In the genomic region with DNA sequence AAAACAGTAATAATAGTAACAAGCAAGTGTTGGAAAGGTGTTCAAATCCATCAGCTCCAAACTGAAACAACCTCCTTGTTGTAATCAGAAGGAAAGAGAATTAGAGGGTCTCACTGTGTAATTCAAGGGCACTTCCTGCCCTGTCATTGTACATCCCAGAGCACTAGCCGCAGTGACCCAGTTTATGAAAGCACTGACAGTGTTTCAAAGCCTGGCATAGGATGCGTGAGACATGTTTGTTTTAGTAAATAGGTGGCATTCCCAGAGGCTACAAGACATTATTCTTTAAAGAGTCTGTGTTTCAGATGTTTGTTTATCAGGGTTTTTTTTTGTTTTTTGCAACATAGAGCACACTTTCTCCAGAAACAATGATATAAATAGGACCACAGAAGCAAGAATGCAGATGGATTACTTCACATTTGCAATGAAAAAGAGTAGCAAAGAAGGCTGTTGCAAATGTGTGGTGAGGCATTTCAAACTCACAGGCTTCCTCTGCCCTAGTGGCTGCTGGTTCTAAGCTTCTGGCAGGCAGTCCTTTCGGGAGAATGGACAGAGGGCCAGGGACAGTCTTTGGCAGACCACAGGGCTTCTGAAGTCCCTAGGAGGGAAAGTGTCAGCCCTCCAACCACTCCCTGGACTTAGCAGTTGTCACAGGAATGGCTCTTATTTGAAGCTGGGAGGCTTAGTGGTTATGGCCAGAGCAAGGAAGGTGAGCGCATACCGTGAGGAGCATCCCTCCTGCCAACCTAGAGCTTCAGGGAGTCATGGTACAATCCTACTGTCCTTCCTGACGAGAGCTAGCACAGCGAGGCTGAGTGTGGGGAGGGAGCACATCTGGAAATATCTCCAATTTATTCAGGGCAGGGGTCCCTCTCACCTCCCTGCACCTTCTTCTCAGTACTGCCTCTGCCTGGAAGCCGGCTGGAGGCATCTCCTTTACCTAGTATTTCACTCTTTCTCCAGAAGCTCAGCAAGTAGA, we compare ENCODE assay signal across 8 cellular contexts.
DNase-seq lines count a peak whose midpoint lies in the region; ATAC-seq and TF ChIP-seq lines count a peak whose summit lies in the region.

No MANE protein-coding gene starts in this region.

- H3K4me1 ChIP-seq in Loucy (ENCODE audit: insufficient read depth, low read length, poor library complexity, severe bottlenecking), result peaks cover 25% of the 10 kb centered on the region

- peak overlapping the region; percentile 88 for H2AFZ ChIP-seq in Loucy (ENCODE audit: low read length)

- H3K4me2 ChIP-seq in Loucy (ENCODE audit: low read depth, low read length, poor library complexity, severe bottlenecking), result peak overlapping the region; percentile 63

- H4K20me1 ChIP-seq in Loucy (ENCODE audit: insufficient read depth, low read length, poor library complexity, severe bottlenecking), result no peaks in the 10 kb centered on the region

- H3K4me3 ChIP-seq in Loucy (ENCODE audit: low read length, poor library complexity, severe bottlenecking), result peak overlapping the region; percentile 60

- ATAC-seq in GM19324 (IDR thresholded peaks at IDR 0.05; ENCODE audit: low FRiP score, unreplicated experiment), result peak; percentile 26

- DNase-seq in AG08395 (ENCODE audit: low spot score) (peak; percentile 51), globus pallidus (ENCODE audit: low spot score) (peak; percentile 59), NCI-H2196 treated with DMSO at 0.1 percent for 48 hours (lab: John Stamatoyannopoulos, UW; ENCODE audit: unreplicated experiment) (no peak), GOT3 (lab: John Stamatoyannopoulos, UW) (no peak), DMS79 treated with DMSO at 0.1 percent for 48 hours (lab: John Stamatoyannopoulos, UW) (no peak), NCI-H526 (lab: John Stamatoyannopoulos, UW) (no peak)

- no peaks in the 10 kb centered on the region for H3K79me2 ChIP-seq in Loucy (ENCODE audit: insufficient read depth, low read length)

- H3K9me3 ChIP-seq in Loucy (ENCODE audit: insufficient read depth, low read depth, low read length), result no peaks in the 10 kb centered on the region

- peak overlapping the region; percentile 52 for H3K9ac ChIP-seq in Loucy (ENCODE audit: low read depth, low read length, poor library complexity, severe bottlenecking)

- TF ChIP-seq CTCF in Loucy (conservative IDR thresholded peaks at IDR 0.05; ENCODE audit: low read length), result no peak

- no peaks in the 10 kb centered on the region for H3F3A ChIP-seq in Loucy (ENCODE audit: low read depth)

- H3K9me2 ChIP-seq in Loucy (replicated peaks; ENCODE audit: low read depth, low read length), result no peaks in the 10 kb centered on the region

- H3K36me3 ChIP-seq in Loucy (ENCODE audit: insufficient read depth, low read length), result no peaks in the 10 kb centered on the region

- H3K27me3 ChIP-seq in Loucy (ENCODE audit: insufficient read depth, low read length, poor library complexity, severe bottlenecking), result no peaks in the 10 kb centered on the region

Comparison
In these comparisons a context has a peak if more than half of its experiments do, and no peak if none do; other contexts are left out.
1. DNase-seq: peak in AG08395 (single experiment) and globus pallidus (single experiment); none in NCI-H2196 treated with DMSO at 0.1 percent for 48 hours (single experiment), GOT3 (single experiment), DMS79 treated with DMSO at 0.1 percent for 48 hours (single experiment) and NCI-H526 (0 of 2).